In genomic region chr19:40134866-40135265, GRCh38 we compare ENCODE assay signal across 6 cellular contexts.
"Had no signal": no experiment of that assay in that cellular context is flagged by ENCODE, and none has a peak within 500 bp of the region (broad histone marks: within the 10 kb centered on the region; RNA-seq: fewer than 3 reads in every experiment).

No MANE protein-coding gene starts in this region.

- H3K4me2 ChIP-seq: GM23338 had no signal

- H3K27ac Mint-ChIP-seq: GM23338, H9 had no signal

- DNase-seq: H9, HCEC 1CT, IMR-90, KG1 had no signal

- H2AFZ ChIP-seq: GM23338 had no signal

- H3K4me3 ChIP-seq: GM23338, K562 had no signal

- H3K4me3 Mint-ChIP-seq: GM23338, H9 had no signal

- H3K4me1 Mint-ChIP-seq: GM23338, H9 had no signal
